Comparison of ENCODE assay signal across 11 cellular contexts in the genomic region with DNA sequence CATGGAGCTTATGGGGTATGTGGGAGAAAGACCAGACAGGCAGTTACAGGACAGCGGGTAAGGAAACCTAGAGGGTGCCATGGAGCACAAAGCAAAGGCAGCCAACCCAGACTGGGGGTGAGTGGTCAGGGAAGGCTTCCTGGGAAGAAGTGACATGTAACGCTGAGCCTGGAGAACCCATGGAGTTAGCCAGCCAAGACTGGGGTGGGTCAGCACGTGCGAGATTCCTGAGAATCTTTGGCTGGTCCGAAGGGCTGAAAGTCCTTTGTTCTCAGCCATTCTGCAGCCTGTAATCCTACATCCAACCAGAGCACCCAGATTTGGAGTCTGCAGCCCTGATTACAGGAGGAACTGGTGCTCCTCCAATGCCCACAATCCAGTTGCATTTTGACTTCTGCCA.
DNase-seq lines count a peak whose midpoint lies in the region; ATAC-seq and TF ChIP-seq lines count a peak whose summit lies in the region.
"Had no signal": no experiment of that assay in that cellular context is flagged by ENCODE, and none has a peak within 500 bp of the region (broad histone marks: within the 10 kb centered on the region; RNA-seq: fewer than 3 reads in every experiment).

No MANE protein-coding gene starts in this region.

- peaks cover 21% of the 10 kb centered on the region for H3K4me1 Mint-ChIP-seq in stimulated activated naive CD8-positive, alpha-beta T cell treated with anti-CD3 and anti-CD28 coated beads, Interleukin-15, amount 100 ng/mL, for 72 hours
- H3K4me1 Mint-ChIP-seq in nephron progenitor cell (peaks cover 72% of the 10 kb centered on the region), immature natural killer cell (no peaks in the 10 kb centered on the region)
- H3K4me1 Mint-ChIP-seq: CD4-positive, CD25-positive, alpha-beta regulatory T cell had no signal

- no peak for TF ChIP-seq CTCF in nephron progenitor cell (IDR thresholded peaks at IDR 0.05)

- peak overlapping the region; percentile 88 to 93 for H3K27ac Mint-ChIP-seq in stimulated activated naive CD8-positive, alpha-beta T cell treated with anti-CD3 and anti-CD28 coated beads, Interleukin-15, amount 100 ng/mL, for 72 hours
- H3K27ac Mint-ChIP-seq in nephron progenitor cell (peak overlapping the region; percentile 65), immature natural killer cell (no peak overlapping the region)
- H3K27ac Mint-ChIP-seq: CD4-positive, CD25-positive, alpha-beta regulatory T cell had no signal

- no peak for ATAC-seq in stimulated activated naive CD8-positive, alpha-beta T cell treated with anti-CD3 and anti-CD28 coated beads, Interleukin-15, amount 100 ng/mL, for 72 hours
- no peak for ATAC-seq in stimulated activated naive CD8-positive, alpha-beta T cell treated with anti-CD3 and anti-CD28 coated beads, Interleukin-15, Interleukin-2, amounts not matched to agents 100 U/mL and 50 U/mL, for 24 hours
- no peak for ATAC-seq in GM21786 (IDR thresholded peaks at IDR 0.05; ENCODE audit: unreplicated experiment)

- peaks cover 25% of the 10 kb centered on the region for H3K27me3 Mint-ChIP-seq in stimulated activated naive CD8-positive, alpha-beta T cell treated with anti-CD3 and anti-CD28 coated beads, Interleukin-15, amount 100 ng/mL, for 72 hours
- H3K27me3 Mint-ChIP-seq in nephron progenitor cell (ENCODE audit: low read depth, poor library complexity) (no peaks in the 10 kb centered on the region), immature natural killer cell (ENCODE audit: low read depth in 3 of 3) (peaks cover 2% of the 10 kb centered on the region in 3 donors)

- no peak overlapping the region for H3K4me3 Mint-ChIP-seq in stimulated activated naive CD8-positive, alpha-beta T cell treated with anti-CD3 and anti-CD28 coated beads, Interleukin-15, amount 100 ng/mL, for 72 hours
- H3K4me3 Mint-ChIP-seq in nephron progenitor cell (no peak overlapping the region), immature natural killer cell (no peak overlapping the region)
- H3K4me3 Mint-ChIP-seq: CD4-positive, CD25-positive, alpha-beta regulatory T cell had no signal

- peaks cover 0 to 7% of the 10 kb centered on the region in 2 donors for H3K9me3 Mint-ChIP-seq in stimulated activated naive CD8-positive, alpha-beta T cell treated with anti-CD3 and anti-CD28 coated beads, Interleukin-15, amount 100 ng/mL, for 72 hours
- H3K9me3 Mint-ChIP-seq in nephron progenitor cell: no peaks in the 10 kb centered on the region
- peaks cover 0 to 12% (median 0%) of the 10 kb centered on the region in 6 donors for H3K9me3 Mint-ChIP-seq in immature natural killer cell

- no peak for DNase-seq in stimulated activated naive CD8-positive, alpha-beta T cell treated with anti-CD3 and anti-CD28 coated beads, Interleukin-15, amount 100 ng/mL, for 72 hours
- no peak for DNase-seq in stimulated activated naive CD8-positive, alpha-beta T cell treated with anti-CD3 and anti-CD28 coated beads, Interleukin-15, Interleukin-2, amounts not matched to agents 100 U/mL and 50 U/mL, for 24 hours
- DNase-seq in iPS-NIHi11 (ENCODE audit: low spot score) (peak; percentile 27), nephron progenitor cell (no peak), immature natural killer cell (no peak)
- no peak for DNase-seq in stimulated activated CD4-positive, alpha-beta T cell treated with anti-CD3 and anti-CD28 coated beads, Interleukin-2, amount 100 ng/mL, for 24 hours
- DNase-seq: 8988T; CD4-positive, CD25-positive, alpha-beta regulatory T cell; DMS53; GOT3 had no signal

- H3K36me3 Mint-ChIP-seq in nephron progenitor cell (ENCODE audit: low read depth): no peaks in the 10 kb centered on the region
- H3K36me3 Mint-ChIP-seq in immature natural killer cell: no peaks in the 10 kb centered on the region
- H3K36me3 Mint-ChIP-seq: CD4-positive, CD25-positive, alpha-beta regulatory T cell had no signal

Comparison
In these comparisons a context has a peak if more than half of its experiments do, and no peak if none do; other contexts are left out.
1. H3K27ac Mint-ChIP-seq: peak in stimulated activated naive CD8-positive, alpha-beta T cell treated with anti-CD3 and anti-CD28 coated beads, Interleukin-15, amount 100 ng/mL, for 72 hours (2 of 2) and nephron progenitor cell (single experiment); none in immature natural killer cell (0 of 6).